In genomic region chr5:40688127-40688756, GRCh38 we compare ENCODE assay signal across 8 cellular contexts. TPM values are rescaled to one million over a fixed set of nuclear protein-coding genes. Genes with fewer than 3 reads are reported as not detected.
DNase-seq lines count a peak whose midpoint lies in the region; ATAC-seq and TF ChIP-seq lines count a peak whose summit lies in the region.

No MANE protein-coding gene starts in this region.

- DNase-seq in CD8-positive, alpha-beta T cell = peak; percentile 72 to 91 (median 83)
- peak; percentile 78 for DNase-seq in NCI-H774 (lab: John Stamatoyannopoulos, UW)
- peak; percentile 90 for DNase-seq in activated CD4-positive, alpha-beta memory T cell treated with anti-CD3 and anti-CD28 coated beads, Interleukin-2, amount 10 ng/mL, durations not matched to agents 7 days and 5 days
- peak; percentile 79 for DNase-seq in effector CD8-positive, alpha-beta T cell (lab: John Stamatoyannopoulos, UW)
- peak; percentile 53 to 88 for DNase-seq in mesothelial cell of epicardium (ENCODE audit: low spot score in 2 of 2, unreplicated experiment in 2 of 2)
- peak; percentile 66 to 73 for DNase-seq in stimulated activated CD8-positive, alpha-beta memory T cell treated with anti-CD3 and anti-CD28 coated beads, Interleukin-15, amount 100 ng/mL, for 48 hours (ENCODE audit: low read depth in 2 of 2)

- H3K27ac Mint-ChIP-seq in CD8-positive, alpha-beta T cell = peak overlapping the region; percentile 91
- peak overlapping the region; percentile 85 for H3K27ac Mint-ChIP-seq in activated CD4-positive, alpha-beta memory T cell treated with anti-CD3 and anti-CD28 coated beads, Interleukin-2, amount 10 ng/mL, durations not matched to agents 7 days and 5 days
- peak overlapping the region; percentile 75 for H3K27ac Mint-ChIP-seq in mesothelial cell of epicardium

- peak overlapping the region; percentile 1 for H3K27ac ChIP-seq in CD8-positive, alpha-beta T cell (ENCODE audit: low read depth, low read length)

- intact Hi-C loops in CD8-positive, alpha-beta T cell (cut with DNase I, micrococcal nuclease) = loop anchor here (1.0 to 10.0 kb wide), 20 partner anchors 9 to 1613 kb away; partner anchors contain the start of genes FYB1 (in 1 of the 2), PTGER4 (in 1 of the 2), RICTOR (in 1 of the 2) and TTC33 (in 1 of the 2)

- H3K4me3 Mint-ChIP-seq in CD8-positive, alpha-beta T cell = peak overlapping the region; percentile 94
- peak overlapping the region; percentile 78 for H3K4me3 Mint-ChIP-seq in activated CD4-positive, alpha-beta memory T cell treated with anti-CD3 and anti-CD28 coated beads, Interleukin-2, amount 10 ng/mL, durations not matched to agents 7 days and 5 days
- peak overlapping the region; percentile 55 for H3K4me3 Mint-ChIP-seq in mesothelial cell of epicardium

- H3K36me3 ChIP-seq in CD8-positive, alpha-beta T cell (ENCODE audit: insufficient read depth, low read length) = peaks cover 8% of the 10 kb centered on the region

- peak; percentile 69 for ATAC-seq in CD8-positive, alpha-beta T cell
- ATAC-seq in GM19452 (IDR thresholded peaks at IDR 0.05; ENCODE audit: unreplicated experiment) (peak; percentile 84), HG03565 (IDR thresholded peaks at IDR 0.05; ENCODE audit: unreplicated experiment) (peak; percentile 79)

- peak; percentile 73 for TF ChIP-seq CTCF in CD8-positive, alpha-beta T cell (IDR thresholded peaks at IDR 0.05)
- TF ChIP-seq CTCF in mesothelial cell of epicardium (IDR thresholded peaks at IDR 0.05; ENCODE audit: unreplicated experiment) = peak; percentile 88

- H3K9me3 Mint-ChIP-seq in CD8-positive, alpha-beta T cell = no peaks in the 10 kb centered on the region
- no peaks in the 10 kb centered on the region for H3K9me3 Mint-ChIP-seq in activated CD4-positive, alpha-beta memory T cell treated with anti-CD3 and anti-CD28 coated beads, Interleukin-2, amount 10 ng/mL, durations not matched to agents 7 days and 5 days
- H3K9me3 Mint-ChIP-seq in mesothelial cell of epicardium = no peaks in the 10 kb centered on the region

- no peaks in the 10 kb centered on the region for H3K27me3 Mint-ChIP-seq in CD8-positive, alpha-beta T cell (ENCODE audit: low read depth)
- no peaks in the 10 kb centered on the region for H3K27me3 Mint-ChIP-seq in activated CD4-positive, alpha-beta memory T cell treated with anti-CD3 and anti-CD28 coated beads, Interleukin-2, amount 10 ng/mL, durations not matched to agents 7 days and 5 days
- no peaks in the 10 kb centered on the region for H3K27me3 Mint-ChIP-seq in mesothelial cell of epicardium (ENCODE audit: low read depth)

- peaks cover 83% of the 10 kb centered on the region for H3K4me1 Mint-ChIP-seq in CD8-positive, alpha-beta T cell (ENCODE audit: low read depth)
- H3K4me1 Mint-ChIP-seq in activated CD4-positive, alpha-beta memory T cell treated with anti-CD3 and anti-CD28 coated beads, Interleukin-2, amount 10 ng/mL, durations not matched to agents 7 days and 5 days = peaks cover 75% of the 10 kb centered on the region
- H3K4me1 Mint-ChIP-seq in mesothelial cell of epicardium = peaks cover 50% of the 10 kb centered on the region

- peaks cover 54% of the 10 kb centered on the region for H3K4me1 ChIP-seq in CD8-positive, alpha-beta T cell (ENCODE audit: insufficient read depth, low read length)

- no peak overlapping the region for H3K4me3 ChIP-seq in CD8-positive, alpha-beta T cell (ENCODE audit: low read depth, low read length)

- CTCF ChIA-PET in CD8-positive, alpha-beta T cell (lab: Charles Lee) = interaction anchor here (0.6 to 4.0 kb wide), 6 partner anchors 33 to 740 kb away, joined by 3 to 30 read pairs (median 4); no protein-coding TSS in a partner anchor
- CTCF ChIA-PET in activated CD4-positive, alpha-beta memory T cell treated with anti-CD3 and anti-CD28 coated beads, Interleukin-2, amount 10 ng/mL, durations not matched to agents 7 days and 5 days (lab: Charles Lee) = interaction anchor here (0.6 to 3.3 kb wide), 7 partner anchors 15 to 740 kb away, joined by 3 to 23 read pairs (median 3); no protein-coding TSS in a partner anchor

- H3K36me3 Mint-ChIP-seq in CD8-positive, alpha-beta T cell = peaks cover 71% of the 10 kb centered on the region
- H3K36me3 Mint-ChIP-seq in activated CD4-positive, alpha-beta memory T cell treated with anti-CD3 and anti-CD28 coated beads, Interleukin-2, amount 10 ng/mL, durations not matched to agents 7 days and 5 days (ENCODE audit: low read depth) = peaks cover 80% of the 10 kb centered on the region
- H3K36me3 Mint-ChIP-seq in mesothelial cell of epicardium = peaks cover 19% of the 10 kb centered on the region

- POLR2A ChIA-PET in CD8-positive, alpha-beta T cell (lab: Charles Lee) = no interaction called here
- POLR2A ChIA-PET in activated CD4-positive, alpha-beta memory T cell treated with anti-CD3 and anti-CD28 coated beads, Interleukin-2, amount 10 ng/mL, durations not matched to agents 7 days and 5 days (lab: Charles Lee) = interaction anchor here (1.2 to 2.0 kb wide), 2 partner anchors 8 to 251 kb away, joined by 4 to 9 read pairs; partner anchors contain the start of gene PTGER4

- no peaks in the 10 kb centered on the region for H3K27me3 ChIP-seq in CD8-positive, alpha-beta T cell (ENCODE audit: insufficient read depth, low read length)

- no peaks in the 10 kb centered on the region for H3K9me3 ChIP-seq in CD8-positive, alpha-beta T cell (ENCODE audit: low read length)

RNA-seq across cellular contexts. Expression of gene PTGER4, which starts 8.5 kb away (rescaled TPM):
- 100 to 1,000 TPM; 334 to 371 TPM for total RNA-seq in CD8-positive, alpha-beta T cell
- total RNA-seq in activated CD4-positive, alpha-beta memory T cell treated with anti-CD3 and anti-CD28 coated beads, Interleukin-2, amount 10 ng/mL, durations not matched to agents 7 days and 5 days = 10 to 100 TPM; 51.0 to 54.1 TPM
- total RNA-seq in mesothelial cell of epicardium = 40.0 to 48.1 TPM (median 42.0 TPM) in 3 replicates
